Comparison of ENCODE assay signal across 16 cellular contexts in genomic region chr5:149782018-149782899, GRCh38. TPM values are rescaled to one million over a fixed set of nuclear protein-coding genes. Genes with fewer than 3 reads are reported as not detected.
A peak's percentile ranks its signal among the peaks of the same experiment; 100 is the strongest.
DNase-seq lines count a peak whose midpoint lies in the region; ATAC-seq, FAIRE-seq and TF ChIP-seq lines count a peak whose summit lies in the region.
"Had no signal": no experiment of that assay in that cellular context is flagged by ENCODE, and none has a peak within 500 bp of the region (broad histone marks: within the 10 kb centered on the region; RNA-seq: fewer than 3 reads in every experiment).

No MANE protein-coding gene starts in this region.

- no peak overlapping the region for H3K4me3 ChIP-seq in A549
- H3K4me3 ChIP-seq in Peyer's patch, result no peak overlapping the region
- no peak overlapping the region for H3K4me3 ChIP-seq in fibroblast of mammary gland (ENCODE audit: control insufficient read depth, low read depth, low read length)
- H3K4me3 ChIP-seq: tibial nerve had no signal

- POLR2A ChIA-PET in A549 (lab: Yijun Ruan, JAX), result no interaction called here

- no peak for TF ChIP-seq EP300 in A549 (IDR thresholded peaks at IDR 0.05)

- TF ChIP-seq POLR2A in A549 (IDR thresholded peaks at IDR 0.05; ENCODE audit: low read length) (no peak), Peyer's patch (IDR thresholded peaks at IDR 0.05) (no peak)

- peaks cover 9% of the 10 kb centered on the region for H3K27me3 Mint-ChIP-seq in nephron progenitor cell (ENCODE audit: low read depth, poor library complexity)
- no peaks in the 10 kb centered on the region for H3K27me3 Mint-ChIP-seq in stimulated activated naive CD8-positive, alpha-beta T cell treated with anti-CD3 and anti-CD28 coated beads, Interleukin-15, amount 100 ng/mL, for 72 hours
- H3K27me3 Mint-ChIP-seq: activated CD4-positive, alpha-beta memory T cell treated with anti-CD3 and anti-CD28 coated beads, Interleukin-2, amount 10 ng/mL, durations not matched to agents 7 days and 5 days; natural killer cell treated with Interleukin-12 subunit alpha and Interleukin-12 subunit beta and Interleukin-15 and Interleukin-18, amount 100 ng/mL, for 72 hours had no signal

- no peak for TF ChIP-seq RAD21 in A549 (conservative IDR thresholded peaks at IDR 0.05 in 1 of 2, IDR thresholded peaks at IDR 0.05 in 1 of 2)

- peak overlapping the region; percentile 23 for H3K27ac Mint-ChIP-seq in nephron progenitor cell
- H3K27ac Mint-ChIP-seq in stimulated activated naive CD8-positive, alpha-beta T cell treated with anti-CD3 and anti-CD28 coated beads, Interleukin-15, amount 100 ng/mL, for 72 hours, result no peak overlapping the region
- H3K27ac Mint-ChIP-seq: activated CD4-positive, alpha-beta memory T cell treated with anti-CD3 and anti-CD28 coated beads, Interleukin-2, amount 10 ng/mL, durations not matched to agents 7 days and 5 days; natural killer cell treated with Interleukin-12 subunit alpha and Interleukin-12 subunit beta and Interleukin-15 and Interleukin-18, amount 100 ng/mL, for 72 hours; T-helper 2 cell treated with Interferon-gamma antibody and Interleukin-4, amounts not matched to agents 5 μg/mL and 100 μg/mL, for 36 hours had no signal

- 72% methylated on average over 9 of the region's 9 CpGs for WGBS in A549 (ENCODE audit: missing lambda C conversion rate)

- ATAC-seq in A549 (no peak), GM18498 (IDR thresholded peaks at IDR 0.05; ENCODE audit: unreplicated experiment) (no peak)
- ATAC-seq in stimulated activated naive CD8-positive, alpha-beta T cell treated with anti-CD3 and anti-CD28 coated beads, Interleukin-15, amount 100 ng/mL, for 72 hours, result no peak
- ATAC-seq: natural killer cell treated with Interleukin-12 subunit alpha and Interleukin-12 subunit beta and Interleukin-15 and Interleukin-18, amount 100 ng/mL, for 72 hours; Panc1 had no signal

- no peak overlapping the region for H3K4me3 Mint-ChIP-seq in nephron progenitor cell
- no peak overlapping the region for H3K4me3 Mint-ChIP-seq in stimulated activated naive CD8-positive, alpha-beta T cell treated with anti-CD3 and anti-CD28 coated beads, Interleukin-15, amount 100 ng/mL, for 72 hours
- H3K4me3 Mint-ChIP-seq: activated CD4-positive, alpha-beta memory T cell treated with anti-CD3 and anti-CD28 coated beads, Interleukin-2, amount 10 ng/mL, durations not matched to agents 7 days and 5 days; natural killer cell treated with Interleukin-12 subunit alpha and Interleukin-12 subunit beta and Interleukin-15 and Interleukin-18, amount 100 ng/mL, for 72 hours; T-helper 2 cell treated with Interferon-gamma antibody and Interleukin-4, amounts not matched to agents 5 μg/mL and 100 μg/mL, for 36 hours had no signal

- no peak for TF ChIP-seq CTCF in A549 (IDR thresholded peaks at IDR 0.05)
- no peak for TF ChIP-seq CTCF in Peyer's patch (IDR thresholded peaks at IDR 0.05)
- TF ChIP-seq CTCF in fibroblast of mammary gland (conservative IDR thresholded peaks at IDR 0.05; ENCODE audit: control insufficient read depth, insufficient read depth, low read depth, low read length), result no peak
- no peak for TF ChIP-seq CTCF in nephron progenitor cell (IDR thresholded peaks at IDR 0.05)

- no peaks in the 10 kb centered on the region for H3K27me3 ChIP-seq in Peyer's patch
- H3K27me3 ChIP-seq: tibial nerve had no signal

- H3K36me3 ChIP-seq in Peyer's patch, result no peaks in the 10 kb centered on the region
- H3K36me3 ChIP-seq: tibial nerve had no signal

- H3K4me1 Mint-ChIP-seq in nephron progenitor cell, result peaks cover 61% of the 10 kb centered on the region
- H3K4me1 Mint-ChIP-seq in stimulated activated naive CD8-positive, alpha-beta T cell treated with anti-CD3 and anti-CD28 coated beads, Interleukin-15, amount 100 ng/mL, for 72 hours, result peaks cover 32% of the 10 kb centered on the region
- H3K4me1 Mint-ChIP-seq: activated CD4-positive, alpha-beta memory T cell treated with anti-CD3 and anti-CD28 coated beads, Interleukin-2, amount 10 ng/mL, durations not matched to agents 7 days and 5 days had no signal

- CTCF ChIA-PET in A549 (lab: Yijun Ruan, JAX), result interaction anchor here (1.1 to 2.0 kb wide), 5 partner anchors 13 to 146 kb away, joined by 3 to 6 read pairs (median 5); no protein-coding TSS in a partner anchor

- H3K27ac ChIP-seq in A549 (0 out of 6 replicates have a peak overlapping the region, but pooled peaks of 1 of the 2 experiments have one; percentile 3), Peyer's patch (peak overlapping the region in 3 of 4 donors; percentile 44 to 82 (median 71))

- no peaks in the 10 kb centered on the region for H3K9me3 Mint-ChIP-seq in nephron progenitor cell
- H3K9me3 Mint-ChIP-seq in stimulated activated naive CD8-positive, alpha-beta T cell treated with anti-CD3 and anti-CD28 coated beads, Interleukin-15, amount 100 ng/mL, for 72 hours, result peaks cover 7 to 15% of the 10 kb centered on the region in 2 donors
- H3K9me3 Mint-ChIP-seq: natural killer cell treated with Interleukin-12 subunit alpha and Interleukin-12 subunit beta and Interleukin-15 and Interleukin-18, amount 100 ng/mL, for 72 hours had no signal

- FAIRE-seq in A549 (lab: Jason Lieb, UNC), result no peak

- DNase-seq in A549 (ENCODE audit: low read depth in 1 of 2, low spot score in 1 of 2), result no peak
- peak in 1 of 3 donors; percentile 47 for DNase-seq in Peyer's patch
- DNase-seq in fibroblast of mammary gland (ENCODE audit: low read depth), result peak; percentile 28
- no peak for DNase-seq in nephron progenitor cell
- no peak for DNase-seq in stimulated activated naive CD8-positive, alpha-beta T cell treated with anti-CD3 and anti-CD28 coated beads, Interleukin-15, amount 100 ng/mL, for 72 hours
- DNase-seq in NK-92 treated with Interleukin-12 subunit alpha and Interleukin-12 subunit beta, amount 100 ng/mL, for 24 hours (lab: John Stamatoyannopoulos, UW), result no peak
- no peak for DNase-seq in DMS153 (lab: John Stamatoyannopoulos, UW)
- DNase-seq: activated CD4-positive, alpha-beta memory T cell treated with anti-CD3 and anti-CD28 coated beads, Interleukin-2, amount 10 ng/mL, durations not matched to agents 7 days and 5 days; activated effector memory CD4-positive, alpha-beta T cell treated with anti-CD3 and anti-CD28 coated beads, Interleukin-2, amount 50 U/mL, for 16 hours; NCI-H345; stimulated activated CD4-positive, alpha-beta T cell treated with anti-CD3 and anti-CD28 coated beads, Interleukin-12 subunit alpha, Interleukin-12 subunit beta, amount 100 ng/mL, for 4 hours had no signal

- H3K4me1 ChIP-seq in A549 (peaks cover 13% of the 10 kb centered on the region), Peyer's patch (peaks cover 4 to 73% (median 12%) of the 10 kb centered on the region in 4 donors)

- no peaks in the 10 kb centered on the region for H3K36me3 Mint-ChIP-seq in nephron progenitor cell (ENCODE audit: low read depth)
- H3K36me3 Mint-ChIP-seq: natural killer cell treated with Interleukin-12 subunit alpha and Interleukin-12 subunit beta and Interleukin-15 and Interleukin-18, amount 100 ng/mL, for 72 hours had no signal

- no peaks in the 10 kb centered on the region for H3K9me3 ChIP-seq in A549
- H3K9me3 ChIP-seq in Peyer's patch, result no peaks in the 10 kb centered on the region
- H3K9me3 ChIP-seq: tibial nerve had no signal

- peak overlapping the region; percentile 35; the same call in 2 of the 3 replicates for H3K4me2 ChIP-seq in A549

TF ChIP-seq in A549, 52 proteins besides CTCF, POLR2A, EP300 and RAD21:
- TF ChIP-seq HOXB5 (CRISPR knock-in tag; IDR thresholded peaks at IDR 0.05), result no peak
TF ChIP-seq in A549: peak in this region for 0.

RNA-seq across cellular contexts. Expression of gene PPARGC1B, which starts 52.1 kb away (rescaled TPM):
- 1.0 and 1.1 TPM in 2 replicates for polyA plus RNA-seq in A549 (2011; rRNA removed)
- 1.3 and 1.6 TPM in 2 replicates for polyA plus RNA-seq in A549 (2012; cell fraction: cytosol; rRNA removed)
- polyA plus RNA-seq in A549 (2012; cell fraction: nucleus; rRNA removed), result 3.8 and 4.1 TPM in 2 replicates
- 1.5 to 1.7 TPM (median 1.7 TPM) in 3 replicates for polyA plus RNA-seq in A549 (2017; fragmentation: RNase III; extraction: RNeasy Plus Mini Kit Qiagen cat#74134 plus additional on column Dnase treatment)
- 2.4 and 4.5 TPM in 2 replicates for polyA minus RNA-seq in A549 (2011; rRNA and poly(A)+ RNA removed)
- 10 to 100 TPM; 36.8 to 53.6 (median 46.7) TPM for total RNA-seq in Peyer's patch
